23 cellular contexts compared by ENCODE assay signal in the genomic region with DNA sequence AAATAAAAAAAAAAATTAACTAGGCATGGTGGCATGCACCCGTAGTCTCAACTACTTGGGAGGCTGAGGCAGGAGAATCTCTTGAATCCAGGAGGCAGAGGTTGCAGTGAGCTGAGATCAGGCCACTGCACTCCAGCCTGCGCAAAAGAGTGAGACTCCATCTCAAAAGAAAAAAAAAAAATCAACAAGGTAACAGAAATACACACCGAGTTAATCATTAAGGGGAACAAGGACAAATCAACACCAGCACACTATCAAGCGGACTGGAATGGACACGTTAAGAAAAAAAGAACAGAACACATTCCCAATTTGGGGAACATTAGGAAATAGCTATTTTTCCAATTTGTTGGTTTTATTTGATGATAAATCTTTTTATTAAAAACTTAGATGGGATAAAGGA.
"Had no signal": no experiment of that assay in that cellular context is flagged by ENCODE, and none has a peak within 500 bp of the region (broad histone marks: within the 10 kb centered on the region; RNA-seq: fewer than 3 reads in every experiment).

No MANE protein-coding gene starts in this region.

- H3K4me1 ChIP-seq: Peyer's patch, SJCRH30 had no signal

- H3K4me1 Mint-ChIP-seq: activated CD4-positive, alpha-beta T cell treated with anti-CD3 and anti-CD28 coated beads for 36 hours had no signal

- H3K27ac ChIP-seq: Peyer's patch, RWPE1, SJCRH30, VCaP had no signal

- ATAC-seq: activated CD4-positive, alpha-beta T cell treated with anti-CD3 and anti-CD28 coated beads for 36 hours; activated CD8-positive, alpha-beta T cell treated with anti-CD3 and anti-CD28 coated beads, Interleukin-2, amount 10 ng/mL, durations not matched to agents 7 days and 5 days; activated naive CD4-positive, alpha-beta T cell treated with anti-CD3 and anti-CD28 coated beads, Interleukin-2, amount 50 U/mL, for 72 hours; activated T-cell treated with anti-CD3 and anti-CD28 coated beads, Interleukin-2, amount 50 U/mL, for 4 hours had no signal

- H3K4me3 ChIP-seq: MG63, Peyer's patch, SJCRH30 had no signal

- H3K9me3 ChIP-seq: MG63, Peyer's patch, SJCRH30, SK-N-SH had no signal

- DNase-seq: activated CD4-positive, alpha-beta T cell treated with anti-CD3 and anti-CD28 coated beads for 36 hours; activated CD4-positive, alpha-beta T cell treated with anti-CD3 and anti-CD28 coated beads, Interleukin-2, amount 50 U/mL, for 4 hours; activated CD4-positive, CD25-positive, alpha-beta regulatory T cell; activated CD8-positive, alpha-beta T cell treated with anti-CD3 and anti-CD28 coated beads, Interleukin-2, amount 10 ng/mL, durations not matched to agents 7 days and 5 days; activated effector memory CD4-positive, alpha-beta T cell treated with anti-CD3 and anti-CD28 coated beads, Interleukin-2, amount 50 U/mL, for 16 hours; activated naive CD4-positive, alpha-beta T cell treated with Interleukin-2 at 50 U/mL for 16 hours; activated T-cell treated with anti-CD3 and anti-CD28 coated beads, Interleukin-2, amount 50 U/mL, for 4 hours; cerebellar nuclear complex; MG63; MV-4-11; NCI-H1092 treated with DMSO at 0.1 percent for 48 hours; NCI-H1417 treated with DMSO at 0.1 percent for 48 hours; NCI-H1694; NCI-H2029; NCI-H524; Peyer's patch; Right ventricle myocardium superior; SJCRH30; SK-N-SH; T-helper 1 cell had no signal

- H3K27me3 ChIP-seq: MG63, Peyer's patch, SJCRH30 had no signal

- H3K9me3 Mint-ChIP-seq: activated naive CD4-positive, alpha-beta T cell treated with anti-CD3 and anti-CD28 coated beads, Interleukin-2, amount 50 U/mL, for 72 hours; activated T-cell treated with anti-CD3 and anti-CD28 coated beads, Interleukin-2, amount 50 U/mL, for 4 hours had no signal

- H3K27ac Mint-ChIP-seq: activated CD4-positive, alpha-beta T cell treated with anti-CD3 and anti-CD28 coated beads for 36 hours; activated CD8-positive, alpha-beta T cell treated with anti-CD3 and anti-CD28 coated beads, Interleukin-2, amount 10 ng/mL, durations not matched to agents 7 days and 5 days; activated naive CD4-positive, alpha-beta T cell treated with anti-CD3 and anti-CD28 coated beads, Interleukin-2, amount 50 U/mL, for 72 hours had no signal

- H3K4me3 Mint-ChIP-seq: activated CD4-positive, alpha-beta T cell treated with anti-CD3 and anti-CD28 coated beads for 36 hours; activated CD8-positive, alpha-beta T cell treated with anti-CD3 and anti-CD28 coated beads, Interleukin-2, amount 10 ng/mL, durations not matched to agents 7 days and 5 days; activated T-cell treated with anti-CD3 and anti-CD28 coated beads, Interleukin-2, amount 50 U/mL, for 4 hours had no signal

- H3K27me3 Mint-ChIP-seq: activated CD4-positive, alpha-beta T cell treated with anti-CD3 and anti-CD28 coated beads for 36 hours had no signal
